8 cellular contexts compared by ENCODE assay signal in the genomic region with DNA sequence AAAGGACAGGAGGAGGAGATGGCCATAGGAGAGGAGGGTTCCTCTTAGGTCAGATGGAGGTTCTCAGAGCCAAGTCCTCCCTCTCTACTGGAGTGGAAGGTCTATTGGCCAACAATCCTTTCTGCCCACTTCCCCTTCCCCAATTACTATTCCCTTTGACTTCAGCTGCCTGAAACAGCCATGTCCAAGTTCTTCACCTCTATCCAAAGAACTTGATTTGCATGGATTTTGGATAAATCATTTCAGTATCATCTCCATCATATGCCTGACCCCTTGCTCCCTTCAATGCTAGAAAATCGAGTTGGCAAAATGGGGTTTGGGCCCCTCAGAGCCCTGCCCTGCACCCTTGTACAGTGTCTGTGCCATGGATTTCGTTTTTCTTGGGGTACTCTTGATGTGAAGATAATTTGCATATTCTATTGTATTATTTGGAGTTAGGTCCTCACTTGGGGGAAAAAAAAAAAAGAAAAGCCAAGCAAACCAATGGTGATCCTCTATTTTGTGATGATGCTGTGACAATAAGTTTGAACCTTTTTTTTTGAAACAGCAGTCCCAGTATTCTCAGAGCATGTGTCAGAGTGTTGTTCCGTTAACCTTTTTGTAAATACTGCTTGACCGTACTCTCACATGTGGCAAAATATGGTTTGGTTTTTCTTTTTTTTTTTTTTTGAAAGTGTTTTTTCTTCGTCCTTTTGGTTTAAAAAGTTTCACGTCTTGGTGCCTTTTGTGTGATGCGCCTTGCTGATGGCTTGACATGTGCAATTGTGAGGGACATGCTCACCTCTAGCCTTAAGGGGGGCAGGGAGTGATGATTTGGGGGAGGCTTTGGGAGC. TPM values are rescaled to one million over a fixed set of nuclear protein-coding genes. Genes with fewer than 3 reads are reported as not detected.
DNase-seq lines count a peak whose midpoint lies in the region; ATAC-seq and TF ChIP-seq lines count a peak whose summit lies in the region.

No MANE protein-coding gene starts in this region.

- peaks cover 0 to 16% (median 0%) of the 10 kb centered on the region in 11 experiments; a peak in 5 of 22 replicates for H3K27me3 ChIP-seq in BLaER1 treated with 17β-estradiol and CSF1 and Interleukin-3, amounts not matched to agents 10 nM and 100 nM

- H3K36me3 ChIP-seq in BLaER1 treated with 17β-estradiol and CSF1 and Interleukin-3, amounts not matched to agents 10 nM and 100 nM, result peaks cover 13 to 37% (median 31%) of the 10 kb centered on the region in 11 experiments

- no peak for ATAC-seq in natural killer cell
- no peak for ATAC-seq in GM21737 (IDR thresholded peaks at IDR 0.05; ENCODE audit: unreplicated experiment)
- ATAC-seq in HG03175 (IDR thresholded peaks at IDR 0.05; ENCODE audit: unreplicated experiment), result no peak

- H3K9me3 Mint-ChIP-seq in MCF 10A (ENCODE audit: unreplicated experiment), result no peaks in the 10 kb centered on the region
- no peaks in the 10 kb centered on the region for H3K9me3 Mint-ChIP-seq in natural killer cell

- POLR2A ChIA-PET in MCF 10A (lab: Yijun Ruan, JAX), result interaction anchor here (1.4 to 15.2 kb wide), 4 partner anchors 32 to 83 kb away, joined by 3 to 626 read pairs (median 142); partner anchors contain the start of gene ETF1

- peak overlapping the region; percentile 93 for H3K27ac Mint-ChIP-seq in MCF 10A (ENCODE audit: low read depth, unreplicated experiment)
- H3K27ac Mint-ChIP-seq in natural killer cell, result peak overlapping the region; percentile 53 to 95

- peaks cover 36 to 62% (median 55%) of the 10 kb centered on the region in 11 experiments for H4K20me1 ChIP-seq in BLaER1 treated with 17β-estradiol and CSF1 and Interleukin-3, amounts not matched to agents 10 nM and 100 nM

- H3K4me1 Mint-ChIP-seq in MCF 10A (ENCODE audit: insufficient read depth, unreplicated experiment), result peaks cover 41% of the 10 kb centered on the region
- peaks cover 8 to 28% of the 10 kb centered on the region in 2 donors for H3K4me1 Mint-ChIP-seq in natural killer cell

- DNase-seq in M059J (ENCODE audit: low read depth) (peak; percentile 62), MCF 10A (ENCODE audit: unreplicated experiment) (no peak), natural killer cell (no peak), HPDE6-E6E7 (ENCODE audit: extremely low spot score) (no peak), AG08395 (ENCODE audit: low spot score) (no peak)

- TF ChIP-seq CTCF in MCF 10A (IDR thresholded peaks at IDR 0.05; ENCODE audit: unreplicated experiment) (no peak), natural killer cell (IDR thresholded peaks at IDR 0.05) (no peak)

- peaks cover 0 to 8% (median 0%) of the 10 kb centered on the region in 11 experiments; a peak in 1 of 22 replicates for H3K9me3 ChIP-seq in BLaER1 treated with 17β-estradiol and CSF1 and Interleukin-3, amounts not matched to agents 10 nM and 100 nM (replicated peaks in 1 of 11)

- BruUV-seq in MCF 10A (replicated peaks; lab: Mats Ljungman, UMichigan), result no TSS peak

- intact Hi-C loops in MCF 10A (cut with micrococcal nuclease), result no loop called here
- intact Hi-C loops in natural killer cell (cut with micrococcal nuclease), result no loop called here

- H3K36me3 Mint-ChIP-seq in MCF 10A (ENCODE audit: insufficient read depth, unreplicated experiment), result peaks cover 87% of the 10 kb centered on the region
- H3K36me3 Mint-ChIP-seq in natural killer cell, result no peaks in the 10 kb centered on the region

- peaks cover 29 to 42% (median 36%) of the 10 kb centered on the region in 10 experiments for H3K4me1 ChIP-seq in BLaER1 treated with 17β-estradiol and CSF1 and Interleukin-3, amounts not matched to agents 10 nM and 100 nM

- peak overlapping the region; percentile 72 to 96 (median 84); a peak in 18 of 20 replicates for H3K4me3 ChIP-seq in BLaER1 treated with 17β-estradiol and CSF1 and Interleukin-3, amounts not matched to agents 10 nM and 100 nM

- no peak overlapping the region for H3K27ac ChIP-seq in BLaER1 treated with 17β-estradiol and CSF1 and Interleukin-3, amounts not matched to agents 10 nM and 100 nM

- CTCF ChIA-PET in MCF 10A (lab: Yijun Ruan, JAX), result interaction anchor here (0.5 to 9.2 kb wide), 5 partner anchors 25 to 693 kb away, joined by 3 to 268 read pairs (median 3); no protein-coding TSS in a partner anchor

- peak overlapping the region; percentile 82 to 98 (median 97) for H3K4me2 ChIP-seq in BLaER1 treated with 17β-estradiol and CSF1 and Interleukin-3, amounts not matched to agents 10 nM and 100 nM

- peak overlapping the region in 8 of 11 experiments; percentile 85 to 93 (median 90); a peak in 12 of 22 replicates for H3K9ac ChIP-seq in BLaER1 treated with 17β-estradiol and CSF1 and Interleukin-3, amounts not matched to agents 10 nM and 100 nM

- H3K27me3 Mint-ChIP-seq in MCF 10A (ENCODE audit: insufficient read depth, unreplicated experiment) (peaks cover 20% of the 10 kb centered on the region), natural killer cell (ENCODE audit: low read depth in 2 of 2) (no peaks in the 10 kb centered on the region)

- peak overlapping the region; percentile 78 for H3K4me3 Mint-ChIP-seq in MCF 10A (ENCODE audit: unreplicated experiment)
- H3K4me3 Mint-ChIP-seq in natural killer cell, result peak overlapping the region; percentile 93

RNA-seq across cellular contexts. Expression of gene EGR1, which starts 3.1 kb away (rescaled TPM):
- total RNA-seq in M059J (2014; rRNA removed; shearing (Covaris generic)), result 3.9 and 4.1 TPM in 2 replicates
- total RNA-seq in MCF 10A (2022), result 92.3 and 189 TPM in 2 replicates
- 100 to 1,000 TPM in 1 of 3 donors, 10 to 100 TPM in 2; 52.1 to 137 (median 84.8) TPM for total RNA-seq in natural killer cell

RNA-seq across cellular contexts. Expression of gene REEP2, which starts 29.5 kb away (rescaled TPM):
- total RNA-seq in M059J (2014; rRNA removed; shearing (Covaris generic)), result 0.32 and 1.6 TPM in 2 replicates
- total RNA-seq in MCF 10A (2022) (0.77 and 0.81 TPM in 2 replicates), natural killer cell (under 1 TPM; 0.28 to 0.79 (median 0.66) TPM)

Comparison
In these comparisons a context has a peak if more than half of its experiments do, and no peak if none do; other contexts are left out.
1. RNA of gene EGR1, which starts 3.1 kb away (total RNA-seq): 92.3 to 189 TPM in MCF 10A and 52.1 to 137 TPM in natural killer cell; 3.9 to 4.1 TPM in M059J; every median in the first group is over 10 times any median in the second.